ENCODE assay signal across 18 cellular contexts in the genomic region with DNA sequence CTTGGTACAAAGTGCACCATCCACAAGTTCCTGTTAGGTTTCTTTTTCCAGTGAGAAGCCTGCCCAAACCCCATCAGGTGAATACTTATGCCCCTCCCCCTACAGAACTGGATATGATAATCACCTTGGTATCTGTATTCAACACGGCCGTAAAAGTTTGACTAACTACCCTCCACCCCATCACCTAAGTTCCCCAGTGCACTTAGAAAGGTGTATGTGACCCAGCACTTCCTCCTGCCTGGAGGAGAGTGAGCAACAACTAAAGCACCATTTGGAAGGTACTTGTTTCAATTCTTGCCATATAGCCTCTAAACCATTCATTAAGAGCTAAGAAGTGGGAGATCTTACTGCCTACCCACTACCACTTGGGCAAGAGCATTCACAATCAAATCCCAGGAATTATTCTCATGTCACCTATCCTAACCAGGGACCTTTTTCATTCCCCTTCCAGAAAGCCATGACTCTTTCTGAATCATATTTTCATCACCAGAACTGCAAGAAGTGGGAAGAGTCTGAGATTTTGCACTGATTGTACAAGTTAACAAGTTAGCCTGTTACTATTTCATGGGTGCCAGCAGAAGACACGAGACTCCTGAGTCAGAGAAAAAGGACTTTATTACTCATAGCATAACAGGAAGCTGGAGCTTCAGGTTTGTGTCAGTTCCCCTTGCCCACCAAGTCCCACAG. TPM values are rescaled to one million over a fixed set of nuclear protein-coding genes. Genes with fewer than 3 reads are reported as not detected.
DNase-seq lines count a peak whose midpoint lies in the region; ATAC-seq and TF ChIP-seq lines count a peak whose summit lies in the region.
"Had no signal": no experiment of that assay in that cellular context is flagged by ENCODE, and none has a peak within 500 bp of the region (broad histone marks: within the 10 kb centered on the region; RNA-seq: fewer than 3 reads in every experiment).

No MANE protein-coding gene starts in this region.

- H3K4me1 ChIP-seq in foreskin keratinocyte, result peaks cover 14% of the 10 kb centered on the region
- H3K4me1 ChIP-seq: uterus had no signal

- H3K27me3 Mint-ChIP-seq in activated T-helper 17 cell treated with anti-CD3 and anti-CD28 coated beads, Interleukin-2, amount 50 U/mL, for 72 hours, result peaks cover 4% of the 10 kb centered on the region
- no peaks in the 10 kb centered on the region for H3K27me3 Mint-ChIP-seq in activated CD4-positive, alpha-beta memory T cell treated with anti-CD3 and anti-CD28 coated beads, Interleukin-2, amount 10 ng/mL, durations not matched to agents 7 days and 5 days
- H3K27me3 Mint-ChIP-seq: B cell, IgD-negative memory B cell had no signal

- no peak overlapping the region for H3K27ac Mint-ChIP-seq in activated T-helper 17 cell treated with anti-CD3 and anti-CD28 coated beads, Interleukin-2, amount 50 U/mL, for 72 hours
- no peak overlapping the region for H3K27ac Mint-ChIP-seq in activated CD4-positive, alpha-beta memory T cell treated with anti-CD3 and anti-CD28 coated beads, Interleukin-2, amount 10 ng/mL, durations not matched to agents 7 days and 5 days
- H3K27ac Mint-ChIP-seq: B cell, IgD-negative memory B cell had no signal

- ATAC-seq in GM21825 (IDR thresholded peaks at IDR 0.05; ENCODE audit: unreplicated experiment) (peak; percentile 58), foreskin keratinocyte (peak; percentile 91)
- peak; percentile 86 for ATAC-seq in activated T-helper 17 cell treated with anti-CD3 and anti-CD28 coated beads, Interleukin-2, amount 50 U/mL, for 72 hours (replicated peaks)

- DNase-seq in AG08395 (ENCODE audit: low spot score), result peak; percentile 31
- peak; percentile 32 to 73 for DNase-seq in foreskin keratinocyte
- no peak for DNase-seq in SKM-1 treated with dmso at 0.1 percent for 144 hours (lab: John Stamatoyannopoulos, UW; ENCODE audit: unreplicated experiment)
- DNase-seq in activated CD4-positive, alpha-beta memory T cell treated with anti-CD3 and anti-CD28 coated beads, Interleukin-2, amount 10 ng/mL, durations not matched to agents 7 days and 5 days, result no peak
- DNase-seq in erythroblast (lab: John Stamatoyannopoulos, UW), result no peak
- DNase-seq in SIG-M5 (lab: John Stamatoyannopoulos, UW), result no peak
- DNase-seq: activated CD8-positive, alpha-beta memory T cell treated with anti-CD3 and anti-CD28 coated beads, Interleukin-2, amount 50 U/mL, for 4 hours; H7; NCI-H1417; NCI-H446; ovary; stimulated activated naive CD4-positive, alpha-beta T cell; SW 1271; uterus had no signal

- peak overlapping the region; percentile 22 for H3K27ac ChIP-seq in foreskin keratinocyte
- H3K27ac ChIP-seq: ovary, uterus had no signal

- no peak for TF ChIP-seq CTCF in foreskin keratinocyte (conservative IDR thresholded peaks at IDR 0.05)

- TF ChIP-seq POLR2A in erythroblast (IDR thresholded peaks at IDR 0.05; ENCODE audit: low read length), result no peak

- peaks cover 7% of the 10 kb centered on the region for H3K4me1 Mint-ChIP-seq in activated T-helper 17 cell treated with anti-CD3 and anti-CD28 coated beads, Interleukin-2, amount 50 U/mL, for 72 hours
- H3K4me1 Mint-ChIP-seq in activated CD4-positive, alpha-beta memory T cell treated with anti-CD3 and anti-CD28 coated beads, Interleukin-2, amount 10 ng/mL, durations not matched to agents 7 days and 5 days, result peaks cover 15% of the 10 kb centered on the region
- H3K4me1 Mint-ChIP-seq: B cell, IgD-negative memory B cell had no signal

- peaks cover 6% of the 10 kb centered on the region for H3K9me3 Mint-ChIP-seq in activated T-helper 17 cell treated with anti-CD3 and anti-CD28 coated beads, Interleukin-2, amount 50 U/mL, for 72 hours
- H3K9me3 Mint-ChIP-seq in activated CD4-positive, alpha-beta memory T cell treated with anti-CD3 and anti-CD28 coated beads, Interleukin-2, amount 10 ng/mL, durations not matched to agents 7 days and 5 days, result peaks cover 25% of the 10 kb centered on the region

- H3K4me3 Mint-ChIP-seq in activated T-helper 17 cell treated with anti-CD3 and anti-CD28 coated beads, Interleukin-2, amount 50 U/mL, for 72 hours, result peak overlapping the region; percentile 17
- H3K4me3 Mint-ChIP-seq in activated CD4-positive, alpha-beta memory T cell treated with anti-CD3 and anti-CD28 coated beads, Interleukin-2, amount 10 ng/mL, durations not matched to agents 7 days and 5 days, result no peak overlapping the region
- H3K4me3 Mint-ChIP-seq: B cell, IgD-negative memory B cell had no signal

- POLR2A ChIA-PET in activated CD4-positive, alpha-beta memory T cell treated with anti-CD3 and anti-CD28 coated beads, Interleukin-2, amount 10 ng/mL, durations not matched to agents 7 days and 5 days (lab: Charles Lee), result interaction anchor here (0.6 kb wide), 1 partner anchor 16 kb away, joined by 3 read pairs; no protein-coding TSS in a partner anchor

- CTCF ChIA-PET in activated CD4-positive, alpha-beta memory T cell treated with anti-CD3 and anti-CD28 coated beads, Interleukin-2, amount 10 ng/mL, durations not matched to agents 7 days and 5 days (lab: Charles Lee), result no interaction called here

- no peaks in the 10 kb centered on the region for H3K36me3 Mint-ChIP-seq in activated T-helper 17 cell treated with anti-CD3 and anti-CD28 coated beads, Interleukin-2, amount 50 U/mL, for 72 hours (ENCODE audit: low read depth)
- peaks cover 11% of the 10 kb centered on the region for H3K36me3 Mint-ChIP-seq in activated CD4-positive, alpha-beta memory T cell treated with anti-CD3 and anti-CD28 coated beads, Interleukin-2, amount 10 ng/mL, durations not matched to agents 7 days and 5 days (ENCODE audit: low read depth)

- H3K27me3 ChIP-seq in foreskin keratinocyte, result no peaks in the 10 kb centered on the region
- H3K27me3 ChIP-seq: ovary, uterus had no signal

RNA-seq across cellular contexts. Expression of a gene that starts 53.5 kb away (rescaled TPM):
- total RNA-seq in activated T-helper 17 cell treated with anti-CD3 and anti-CD28 coated beads, Interleukin-2, amount 50 U/mL, for 72 hours, result 100 to 1,000 TPM; 406 to 520 TPM
- 141 and 158 TPM in 2 replicates for total RNA-seq in foreskin keratinocyte
- 164 and 191 TPM in 2 replicates for polyA plus RNA-seq in foreskin keratinocyte
- 100 to 1,000 TPM; 288 to 295 TPM for total RNA-seq in activated CD4-positive, alpha-beta memory T cell treated with anti-CD3 and anti-CD28 coated beads, Interleukin-2, amount 10 ng/mL, durations not matched to agents 7 days and 5 days

Comparison
In these comparisons a context has a peak if more than half of its experiments do, and no peak if none do; other contexts are left out.
1. DNase-seq: peak in AG08395 (single experiment) and foreskin keratinocyte (2 of 2); none in SKM-1 treated with dmso at 0.1 percent for 144 hours (single experiment), activated CD4-positive, alpha-beta memory T cell treated with anti-CD3 and anti-CD28 coated beads, Interleukin-2, amount 10 ng/mL, durations not matched to agents 7 days and 5 days (single experiment), erythroblast (0 of 2) and SIG-M5 (single experiment).
2. Peak in every context shown above with its lines, with median percentiles within 50 percentile points of each other: ATAC-seq.